Comparison of ENCODE assay signal across 25 cellular contexts in the genomic region with DNA sequence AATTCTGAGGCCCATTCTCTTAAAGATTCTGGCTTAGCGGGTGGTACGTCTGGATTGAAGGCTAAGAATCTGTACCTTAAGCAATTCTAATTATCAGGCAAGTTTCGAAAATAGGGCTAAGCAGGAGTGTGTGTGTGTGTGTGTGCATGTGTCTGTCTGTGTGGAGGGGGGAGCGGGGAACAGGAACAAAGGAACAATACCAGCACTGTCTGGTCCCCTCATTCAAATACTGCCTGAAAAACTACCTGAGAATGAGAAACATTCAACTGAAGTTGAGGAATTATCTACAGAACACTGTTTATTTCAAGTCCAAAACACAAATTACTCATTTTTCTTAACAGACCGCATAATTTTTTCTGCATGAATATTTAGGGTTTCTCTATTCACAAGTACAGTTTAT.
"Had no signal": no experiment of that assay in that cellular context is flagged by ENCODE, and none has a peak within 500 bp of the region (broad histone marks: within the 10 kb centered on the region; RNA-seq: fewer than 3 reads in every experiment).

No MANE protein-coding gene starts in this region.

- H3K9me3 Mint-ChIP-seq: activated T-helper 17 cell treated with anti-CD3 and anti-CD28 coated beads, Interleukin-2, amount 50 U/mL, for 72 hours had no signal

- H3K4me3 ChIP-seq: breast epithelium, gastroesophageal sphincter, hepatocyte, transverse colon had no signal

- H3K4me3 Mint-ChIP-seq: activated T-cell treated with anti-CD3 and anti-CD28 coated beads, Interleukin-2, amount 50 U/mL, for 4 hours; activated T-helper 17 cell treated with anti-CD3 and anti-CD28 coated beads, Interleukin-2, amount 50 U/mL, for 72 hours; natural killer cell treated with Interleukin-12 subunit alpha and Interleukin-12 subunit beta and Interleukin-15 and Interleukin-18, amount 100 ng/mL, for 72 hours; T-helper 1 cell treated with Interleukin-12 subunit alpha and Interleukin-12 subunit beta and Interleukin-4 antibody, amounts not matched to agents 30 μg/mL and 1 μg/mL, for 36 hours had no signal

- H3K27ac ChIP-seq: breast epithelium, gastroesophageal sphincter, hepatocyte, parathyroid adenoma, transverse colon, VCaP had no signal

- DNase-seq: activated CD4-positive, alpha-beta T cell treated with anti-CD3 and anti-CD28 coated beads for 48 hours; activated CD4-positive, alpha-beta T cell treated with anti-CD3 and anti-CD28 coated beads, Interleukin-2, amount 50 U/mL, for 48 hours; activated CD8-positive, alpha-beta memory T cell treated with anti-CD3 and anti-CD28 coated beads, Interleukin-2, amount 50 U/mL, for 48 hours; activated gamma-delta T cell treated with Interleukin-2 at 50 U/mL for 16 hours; activated naive CD4-positive, alpha-beta T cell treated with anti-CD3 and anti-CD28 coated beads, Interleukin-2, amount 50 U/mL, for 16 hours; activated T-cell treated with anti-CD3 and anti-CD28 coated beads, Interleukin-2, amount 50 U/mL, for 4 hours; amniotic stem cell; central memory CD4-positive, alpha-beta T cell; midbrain; nucleus accumbens; right cardiac atrium; stimulated activated CD4-positive, alpha-beta T cell treated with anti-CD3 and anti-CD28 coated beads, Interleukin-2, amount 100 ng/mL, for 48 hours; stimulated activated naive CD4-positive, alpha-beta T cell treated with Interleukin-2 at 50 U/mL for 16 hours; SW 1271; T-helper 9 cell; transverse colon had no signal

- H3K36me3 ChIP-seq: breast epithelium had no signal

- ATAC-seq: activated CD4-positive, CD25-positive, alpha-beta regulatory T cell treated with anti-CD3 and anti-CD28 coated beads, Interleukin-2, amount 50 U/mL, for 24 hours; activated T-cell treated with anti-CD3 and anti-CD28 coated beads, Interleukin-2, amount 50 U/mL, for 4 hours; activated T-helper 17 cell treated with anti-CD3 and anti-CD28 coated beads, Interleukin-2, amount 50 U/mL, for 72 hours; gastroesophageal sphincter; natural killer cell treated with Interleukin-12 subunit alpha and Interleukin-12 subunit beta and Interleukin-15 and Interleukin-18, amount 100 ng/mL, for 72 hours; right cardiac atrium had no signal

- H3K27ac Mint-ChIP-seq: activated T-helper 17 cell treated with anti-CD3 and anti-CD28 coated beads, Interleukin-2, amount 50 U/mL, for 72 hours; natural killer cell treated with Interleukin-12 subunit alpha and Interleukin-12 subunit beta and Interleukin-15 and Interleukin-18, amount 100 ng/mL, for 72 hours; T-helper 1 cell treated with Interleukin-12 subunit alpha and Interleukin-12 subunit beta and Interleukin-4 antibody, amounts not matched to agents 30 μg/mL and 1 μg/mL, for 36 hours had no signal

- H3K27me3 Mint-ChIP-seq: activated T-helper 17 cell treated with anti-CD3 and anti-CD28 coated beads, Interleukin-2, amount 50 U/mL, for 72 hours; natural killer cell treated with Interleukin-12 subunit alpha and Interleukin-12 subunit beta and Interleukin-15 and Interleukin-18, amount 100 ng/mL, for 72 hours had no signal

- H3K4me1 ChIP-seq: breast epithelium, gastroesophageal sphincter, parathyroid adenoma, transverse colon had no signal

- H3K27me3 ChIP-seq: breast epithelium, gastroesophageal sphincter, hepatocyte, transverse colon had no signal
